In genomic region chr14:28057286-28058011, GRCh38 we compare ENCODE assay signal across 11 cellular contexts.
DNase-seq lines count a peak whose midpoint lies in the region; ATAC-seq and TF ChIP-seq lines count a peak whose summit lies in the region.
"Had no signal": no experiment of that assay in that cellular context is flagged by ENCODE, and none has a peak within 500 bp of the region (broad histone marks: within the 10 kb centered on the region; RNA-seq: fewer than 3 reads in every experiment).

No MANE protein-coding gene starts in this region.

- 83% methylated on average over 2 of the region's 3 CpGs for WGBS in mesenchymal stem cell
- 43 to 44% methylated on average over 3 of the region's 3 CpGs for WGBS in testis, 2 donors

- DNase-seq in Calu3 (no peak), NB4 (ENCODE audit: low read depth) (peak; percentile 1), mesenchymal stem cell (no peak), ureter (ENCODE audit: low spot score) (no peak), testis (no peak), 8988T (no peak)
- DNase-seq: cerebellar nuclear complex, hypothalamus, NCI-H446 had no signal

- no peaks in the 10 kb centered on the region for H3K36me3 ChIP-seq in mesenchymal stem cell (ENCODE audit: control insufficient read depth in 1 of 2, insufficient read depth in 2 of 2, low read depth in 1 of 2, low read length in 2 of 2)
- H3K36me3 ChIP-seq in testis (ENCODE audit: low read depth, missing control alignments): no peaks in the 10 kb centered on the region

- CTCF ChIA-PET in Calu3 (lab: Charles Lee): no interaction called here

- H3K27ac ChIP-seq in mesenchymal stem cell (ENCODE audit: low read length, poor library complexity, severe bottlenecking): no peak overlapping the region
- no peak overlapping the region for H3K27ac ChIP-seq in testis

- intact Hi-C loops in Calu3 (cut with micrococcal nuclease; ENCODE audit: unreplicated experiment): no loop called here
- intact Hi-C loops in testis (cut with DNase I; ENCODE audit: low total_unique reads): no loop called here

- H3K4me3 ChIP-seq in NB4 (ENCODE audit: low read depth, low read length): peak overlapping the region; percentile 37
- H3K4me3 ChIP-seq in mesenchymal stem cell (ENCODE audit: insufficient read depth in 1 of 2, low read depth in 1 of 2, low read length in 2 of 2): peak overlapping the region in 1 of 2 experiments; percentile 66
- H3K4me3 ChIP-seq in testis: no peak overlapping the region

- H3K18ac ChIP-seq in mesenchymal stem cell (ENCODE audit: low read depth in 1 of 2, low read length in 2 of 2): no peak overlapping the region

- H2AK5ac ChIP-seq in mesenchymal stem cell (ENCODE audit: low read length, severe bottlenecking): no peak overlapping the region

- no peak overlapping the region for H2BK15ac ChIP-seq in mesenchymal stem cell (ENCODE audit: low read depth, poor library complexity, severe bottlenecking)

- peak overlapping the region; percentile 62 for H3K9ac ChIP-seq in mesenchymal stem cell (ENCODE audit: low read length)

- H3K4me1 ChIP-seq in mesenchymal stem cell (ENCODE audit: control insufficient read depth, insufficient read depth, low read depth, low read length) (no peaks in the 10 kb centered on the region), testis (no peaks in the 10 kb centered on the region)

- no TSS peak for BruUV-seq in Calu3 (replicated peaks; lab: Mats Ljungman, UMichigan)

- peak overlapping the region; percentile 25 for H3K27ac Mint-ChIP-seq in Calu3 (ENCODE audit: unreplicated experiment)
- H3K27ac Mint-ChIP-seq in brain: peak overlapping the region in 4 of 5 experiments; percentile 23 to 78 (median 56)

- H3K9me3 Mint-ChIP-seq in Calu3 (ENCODE audit: low read depth, unreplicated experiment): no peaks in the 10 kb centered on the region
- peaks cover 0 to 4% (median 0%) of the 10 kb centered on the region in 5 experiments for H3K9me3 Mint-ChIP-seq in brain

- no peak overlapping the region for H2BK12ac ChIP-seq in mesenchymal stem cell (ENCODE audit: low read length in 2 of 2)

- H3K4me2 ChIP-seq in mesenchymal stem cell (ENCODE audit: low read length, poor library complexity, severe bottlenecking): no peak overlapping the region

- TF ChIP-seq CTCF in Calu3 (IDR thresholded peaks at IDR 0.05; ENCODE audit: unreplicated experiment) (no peak), NB4 (IDR thresholded peaks at IDR 0.05; ENCODE audit: low read depth, low read length) (no peak), brain (conservative IDR thresholded peaks at IDR 0.05) (no peak), testis (IDR thresholded peaks at IDR 0.05) (no peak)

- ATAC-seq in GM19455 (IDR thresholded peaks at IDR 0.05; ENCODE audit: unreplicated experiment): no peak

- peaks cover 10% of the 10 kb centered on the region for H3K4me1 Mint-ChIP-seq in Calu3 (ENCODE audit: low read depth, unreplicated experiment)
- peaks cover 13% of the 10 kb centered on the region for H3K4me1 Mint-ChIP-seq in brain

- H2BK5ac ChIP-seq in mesenchymal stem cell (ENCODE audit: low read depth, low read length, poor library complexity, severe bottlenecking): no peak overlapping the region

- H4K8ac ChIP-seq in mesenchymal stem cell (ENCODE audit: low read length): no peak overlapping the region

- H3K27me3 Mint-ChIP-seq in Calu3 (ENCODE audit: unreplicated experiment) (no peaks in the 10 kb centered on the region), brain (peaks cover 6% of the 10 kb centered on the region)

- H3K4ac ChIP-seq in mesenchymal stem cell (ENCODE audit: low read depth in 1 of 2, low read length in 2 of 2): no peak overlapping the region

- H3K14ac ChIP-seq in mesenchymal stem cell (ENCODE audit: low read length in 2 of 2): no peak overlapping the region

- H3K27me3 ChIP-seq in mesenchymal stem cell (ENCODE audit: control insufficient read depth in 1 of 2, insufficient read depth in 1 of 2, low read length in 2 of 2) (no peaks in the 10 kb centered on the region), testis (no peaks in the 10 kb centered on the region)

- no peak overlapping the region for H4K91ac ChIP-seq in mesenchymal stem cell (ENCODE audit: low read length)

- no peaks in the 10 kb centered on the region for H3K79me1 ChIP-seq in mesenchymal stem cell (replicated peaks; ENCODE audit: low read length, poor library complexity, severe bottlenecking)

- H2AFZ ChIP-seq in mesenchymal stem cell (ENCODE audit: low read depth, low read length): no peak overlapping the region

- TF ChIP-seq POLR2A in NB4 (IDR thresholded peaks at IDR 0.05; ENCODE audit: extremely low read depth, insufficient read length) (no peak), testis (IDR thresholded peaks at IDR 0.05) (no peak)

- H3K9me3 ChIP-seq in mesenchymal stem cell (ENCODE audit: control insufficient read depth, low read length) (no peaks in the 10 kb centered on the region), testis (no peaks in the 10 kb centered on the region)

- H3K36me3 Mint-ChIP-seq in Calu3 (ENCODE audit: insufficient read depth, unreplicated experiment) (no peaks in the 10 kb centered on the region), brain (no peaks in the 10 kb centered on the region)

- no peak overlapping the region for H2BK120ac ChIP-seq in mesenchymal stem cell (ENCODE audit: low read depth, low read length)

- H3K4me3 Mint-ChIP-seq in Calu3 (ENCODE audit: low read depth, unreplicated experiment): peak overlapping the region; percentile 56
- peak overlapping the region in 4 of 5 experiments; percentile 8 to 74 (median 45) for H3K4me3 Mint-ChIP-seq in brain

- H3K23ac ChIP-seq in mesenchymal stem cell (ENCODE audit: low read length in 2 of 2): no peak overlapping the region
